ENCODE assay signal across 9 cellular contexts in the genomic region with DNA sequence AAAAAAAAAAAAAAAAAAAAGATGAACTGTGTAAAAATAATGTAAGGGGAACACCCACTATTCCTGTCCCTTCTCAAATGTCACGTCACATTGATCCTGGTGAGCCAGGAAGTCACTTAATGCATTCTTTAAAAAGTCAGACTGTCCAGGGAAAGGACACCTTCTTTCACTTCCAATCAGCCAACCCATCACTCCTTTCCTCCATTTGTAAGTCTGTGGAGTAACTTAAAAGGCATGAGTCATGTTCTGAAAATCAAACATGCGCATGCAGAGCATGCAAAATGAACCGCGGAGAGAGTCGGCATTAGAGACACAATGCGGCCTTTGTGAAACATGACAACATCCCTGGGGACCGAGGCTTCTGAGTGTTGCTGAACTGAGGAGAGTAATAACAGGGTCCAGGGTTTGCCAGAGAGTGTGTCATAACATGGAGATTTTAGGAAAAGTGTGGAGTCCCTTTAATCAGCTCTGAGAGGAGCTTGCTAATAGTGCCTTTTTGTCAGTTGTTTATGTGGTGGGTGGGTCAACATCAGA.
DNase-seq lines count a peak whose midpoint lies in the region; ATAC-seq, FAIRE-seq and TF ChIP-seq lines count a peak whose summit lies in the region.
"Had no signal": no experiment of that assay in that cellular context is flagged by ENCODE, and none has a peak within 500 bp of the region (broad histone marks: within the 10 kb centered on the region; RNA-seq: fewer than 3 reads in every experiment).

No MANE protein-coding gene starts in this region.

- no peak for TF ChIP-seq POLR2A in lower leg skin (IDR thresholded peaks at IDR 0.05)
- no peak for TF ChIP-seq POLR2A in esophagus squamous epithelium (IDR thresholded peaks at IDR 0.05)

- TF ChIP-seq CTCF in AG10803 (conservative IDR thresholded peaks at IDR 0.05; ENCODE audit: low read length) (no peak), bronchial epithelial cell (IDR thresholded peaks at IDR 0.05; ENCODE audit: insufficient read depth, low read length, severe bottlenecking) (no peak), lower leg skin (IDR thresholded peaks at IDR 0.05) (no peak), HFFc6 (IDR thresholded peaks at IDR 0.05) (no peak), esophagus squamous epithelium (IDR thresholded peaks at IDR 0.05) (no peak)

- no peak overlapping the region for H3K4me3 Mint-ChIP-seq in HFFc6

- no peaks in the 10 kb centered on the region for H3K36me3 ChIP-seq in bronchial epithelial cell (ENCODE audit: control insufficient read depth, insufficient read depth, low read length)
- H3K36me3 ChIP-seq in esophagus squamous epithelium: no peaks in the 10 kb centered on the region
- H3K36me3 ChIP-seq: BLaER1 had no signal

- intact Hi-C loops in lower leg skin (cut with DNase I; ENCODE audit: low total_unique reads) (no loop called here), esophagus squamous epithelium (cut with DNase I) (no loop called here)

- WGBS in lower leg skin, 2 donors: 21 to 25% methylated on average over 7 of the region's 7 CpGs
- 15 to 17% methylated on average over 7 of the region's 7 CpGs for WGBS in esophagus squamous epithelium, 2 donors

- no peak overlapping the region for H3K27ac Mint-ChIP-seq in HFFc6

- H3K9me3 Mint-ChIP-seq in HFFc6: peaks cover 21% of the 10 kb centered on the region

- H3K4me1 ChIP-seq in esophagus squamous epithelium: peaks cover 0 to 16% (median 8%) of the 10 kb centered on the region in 3 donors
- H3K4me1 ChIP-seq: BLaER1 had no signal

- H3K27ac ChIP-seq in esophagus squamous epithelium: peak overlapping the region in 1 of 4 donors; percentile 49
- H3K27ac ChIP-seq: BLaER1 had no signal

- H3K27me3 ChIP-seq in bronchial epithelial cell (ENCODE audit: control insufficient read depth, insufficient read depth, low read length): no peaks in the 10 kb centered on the region
- H3K27me3 ChIP-seq in esophagus squamous epithelium: no peaks in the 10 kb centered on the region

- peak; percentile 23 for FAIRE-seq in bronchial epithelial cell (lab: Jason Lieb, UNC)

- no peaks in the 10 kb centered on the region for H3K36me3 Mint-ChIP-seq in HFFc6 (ENCODE audit: low read depth)

- H3K4me1 Mint-ChIP-seq in HFFc6 (ENCODE audit: low read depth): no peaks in the 10 kb centered on the region

- H3K4me3 ChIP-seq in AG10803 (ENCODE audit: low read length): no peak overlapping the region
- H3K4me3 ChIP-seq in bronchial epithelial cell (ENCODE audit: low read depth, low read length): no peak overlapping the region
- H3K4me3 ChIP-seq in lower leg skin (ENCODE audit: low read depth, poor library complexity, severe bottlenecking): no peak overlapping the region
- H3K4me3 ChIP-seq in esophagus squamous epithelium: no peak overlapping the region
- H3K4me3 ChIP-seq: BLaER1 had no signal

- peaks cover 2% of the 10 kb centered on the region; the same call in 1 of the 2 replicates for H3K27me3 Mint-ChIP-seq in HFFc6 (ENCODE audit: insufficient read depth)

- DNase-seq in AG10803 (ENCODE audit: low read depth) (peak; percentile 35), HT1080 (ENCODE audit: low read depth) (peak; percentile 91), bronchial epithelial cell (ENCODE audit: low read depth) (peak; percentile 80), lower leg skin (ENCODE audit: low spot score in 2 of 2) (peak; percentile 69 to 86), dermis blood vessel endothelial cell (no peak), HFFc6 (no peak), esophagus squamous epithelium (lab: John Stamatoyannopoulos, UW) (no peak)

- H3K9me3 ChIP-seq in esophagus squamous epithelium: no peaks in the 10 kb centered on the region
- H3K9me3 ChIP-seq: BLaER1 had no signal

- peak; percentile 87 for ATAC-seq in GM21381 (IDR thresholded peaks at IDR 0.05; ENCODE audit: unreplicated experiment)

Comparison
In these comparisons a context has a peak if more than half of its experiments do, and no peak if none do; other contexts are left out.
1. DNase-seq: peak in AG10803 (single experiment), HT1080 (single experiment), bronchial epithelial cell (single experiment) and lower leg skin (2 of 2); none in dermis blood vessel endothelial cell (single experiment), HFFc6 (single experiment) and esophagus squamous epithelium (single experiment).